ENCODE assay signal across 24 cellular contexts in the genomic region with DNA sequence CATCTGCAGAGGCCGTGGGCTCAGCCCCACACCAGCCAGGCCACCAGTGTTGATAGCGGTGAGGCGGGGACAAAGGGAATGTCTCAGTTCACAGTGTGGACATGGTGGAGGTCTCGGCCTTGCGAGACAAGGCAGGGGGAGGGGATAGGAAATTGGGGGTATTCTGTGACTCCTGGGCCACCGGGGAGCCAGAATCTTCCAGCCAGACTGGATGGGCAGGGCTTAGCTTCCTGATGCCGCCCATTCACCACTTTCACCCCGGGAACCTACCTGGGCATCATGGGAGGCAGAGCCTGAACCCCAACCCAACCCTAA. TPM values are rescaled to one million over a fixed set of nuclear protein-coding genes. Genes with fewer than 3 reads are reported as not detected.
"Had no signal": no experiment of that assay in that cellular context is flagged by ENCODE, and none has a peak within 500 bp of the region (broad histone marks: within the 10 kb centered on the region; RNA-seq: fewer than 3 reads in every experiment).

No MANE protein-coding gene starts in this region.

- H3K27me3 ChIP-seq: SJSA1 had no signal

- DNase-seq: Kasumi-1, MM.1S, NCI-H1092 treated with DMSO at 0.1 percent for 48 hours, NCI-H1436, NCI-H187, NCI-H2029, NCI-H2081 treated with DMSO at 0.1 percent for 48 hours, NCI-H2171, NCI-H226, NCI-H446, NCI-H510A, NCI-H524 treated with DMSO at 0.1 percent for 48 hours, NCI-H69, NCI-H774, Right ventricle myocardium superior, RPMI8226, SIG-M5 had no signal

- H3K4me3 ChIP-seq: K562, SJSA1, SK-N-MC had no signal

- H3K9me3 ChIP-seq: SJSA1 had no signal

- H3K4me2 ChIP-seq: KMS-11 had no signal

- FAIRE-seq: K562, RCC 7860 had no signal

- H3K27ac ChIP-seq: KMS-11, SJSA1, SK-N-MC had no signal

- H3K9ac ChIP-seq: KMS-11 had no signal

- ATAC-seq: K562 had no signal

RNA-seq across cellular contexts. Expression of gene LRRC3, which starts 5.1 kb away (rescaled TPM):
- total RNA-seq: HT1080, M059J had no signal
